10 cellular contexts compared by ENCODE assay signal in the genomic region with DNA sequence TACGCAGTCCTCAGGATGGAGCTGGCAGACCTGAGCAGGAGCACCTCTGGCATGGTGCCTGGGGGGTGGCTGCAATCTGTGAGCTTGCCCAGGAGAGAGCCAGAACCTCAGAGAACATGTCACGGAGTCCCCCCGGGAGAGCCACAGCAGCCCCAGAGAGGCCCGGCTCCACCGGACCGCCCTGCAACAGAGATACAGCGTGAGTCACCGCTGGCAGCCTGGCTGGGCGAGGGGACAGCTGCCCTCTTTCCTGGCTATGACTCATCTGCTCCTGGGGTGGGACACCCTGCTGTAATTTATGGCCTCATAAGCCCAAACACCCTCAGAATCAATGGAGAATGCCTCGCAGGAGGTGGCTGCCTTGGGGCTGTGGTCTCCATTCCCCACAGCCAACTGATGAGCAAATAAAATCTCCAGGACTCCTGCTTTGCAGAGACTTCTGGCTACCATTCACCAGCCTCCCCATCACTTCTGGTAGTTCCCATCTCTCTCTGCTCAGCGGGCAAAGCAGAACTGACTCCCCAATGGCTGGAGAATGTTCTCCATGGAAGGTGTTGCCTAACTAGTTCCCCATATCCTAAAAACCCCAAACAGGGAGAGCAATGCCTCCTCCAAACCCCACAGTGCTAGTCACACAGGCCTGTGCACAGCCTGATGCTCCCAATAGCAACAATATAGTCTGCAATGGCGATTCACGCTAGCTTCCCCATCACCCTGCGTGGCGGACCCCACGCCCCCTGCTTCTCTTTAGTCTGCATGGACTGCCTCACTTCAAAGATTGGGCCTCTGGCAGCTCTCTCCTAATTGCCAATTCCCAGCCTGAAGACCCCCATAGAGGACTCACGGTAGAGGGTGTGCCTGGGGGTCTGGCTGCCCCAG. TPM values are rescaled to one million over a fixed set of nuclear protein-coding genes. Genes with fewer than 3 reads are reported as not detected.
DNase-seq lines count a peak whose midpoint lies in the region; ATAC-seq, FAIRE-seq and TF ChIP-seq lines count a peak whose summit lies in the region.
"Had no signal": no experiment of that assay in that cellular context is flagged by ENCODE, and none has a peak within 500 bp of the region (broad histone marks: within the 10 kb centered on the region; RNA-seq: fewer than 3 reads in every experiment).

No MANE protein-coding gene starts in this region.

- H3K9me3 Mint-ChIP-seq in glutamatergic neuron (ENCODE audit: unreplicated experiment): no peaks in the 10 kb centered on the region
- no peaks in the 10 kb centered on the region for H3K9me3 Mint-ChIP-seq in stimulated activated naive CD8-positive, alpha-beta T cell treated with anti-CD3 and anti-CD28 coated beads, Interleukin-15, amount 100 ng/mL, for 72 hours
- no peaks in the 10 kb centered on the region for H3K9me3 Mint-ChIP-seq in stimulated activated effector memory CD8-positive, alpha-beta T cell treated with anti-CD3 and anti-CD28 coated beads, Interleukin-12 subunit alpha, Interleukin-12 subunit beta, amount 100 ng/mL, for 72 hours
- H3K9me3 Mint-ChIP-seq: immature natural killer cell had no signal

- no peak overlapping the region for H3K4me3 Mint-ChIP-seq in glutamatergic neuron (ENCODE audit: unreplicated experiment)
- H3K4me3 Mint-ChIP-seq in stimulated activated naive CD8-positive, alpha-beta T cell treated with anti-CD3 and anti-CD28 coated beads, Interleukin-15, amount 100 ng/mL, for 72 hours: no peak overlapping the region
- no peak overlapping the region for H3K4me3 Mint-ChIP-seq in stimulated activated effector memory CD8-positive, alpha-beta T cell treated with anti-CD3 and anti-CD28 coated beads, Interleukin-12 subunit alpha, Interleukin-12 subunit beta, amount 100 ng/mL, for 72 hours
- H3K4me3 Mint-ChIP-seq: immature natural killer cell had no signal

- TF ChIP-seq RAD21 in HCT116 (IDR thresholded peaks at IDR 0.05; ENCODE audit: low read depth) (no peak), SK-N-SH (IDR thresholded peaks at IDR 0.05; ENCODE audit: low read length) (no peak)

- no peaks in the 10 kb centered on the region for H4K20me1 ChIP-seq in HCT116 (ENCODE audit: insufficient read depth)
- H4K20me1 ChIP-seq in SK-N-SH (ENCODE audit: insufficient read depth): no peaks in the 10 kb centered on the region

- WGBS in SK-N-SH (ENCODE audit: low lambda C conversion rate): 49% methylated on average over 13 of the region's 17 CpGs

- H2AFZ ChIP-seq in HCT116 (ENCODE audit: low read depth, low read length, poor library complexity, severe bottlenecking) (no peak overlapping the region), SK-N-SH (ENCODE audit: low read depth) (no peak overlapping the region)

- TF ChIP-seq POLR2A in HCT116 (IDR thresholded peaks at IDR 0.05; ENCODE audit: borderline replicate concordance, extremely low read depth, insufficient read depth, insufficient read length) (no peak), GM12892 (IDR thresholded peaks at IDR 0.05; ENCODE audit: low read depth, low read length) (no peak)

- H3K79me2 ChIP-seq in HCT116 (ENCODE audit: insufficient read depth, low read length): no peaks in the 10 kb centered on the region
- H3K79me2 ChIP-seq in SK-N-SH (ENCODE audit: insufficient read depth): no peaks in the 10 kb centered on the region

- H3F3A ChIP-seq in SK-N-SH (replicated peaks; ENCODE audit: insufficient read depth): no peaks in the 10 kb centered on the region

- RAD21 ChIA-PET in HCT116 (lab: Charles Lee; ENCODE audit: low non-redundant PET in 1 of 2, low total read pairs in 2 of 2, uncharacterized antibody in 2 of 2, unreplicated experiment in 2 of 2): no interaction called here

- peaks cover 13% of the 10 kb centered on the region for H3K4me1 Mint-ChIP-seq in glutamatergic neuron (ENCODE audit: low read depth, unreplicated experiment)
- H3K4me1 Mint-ChIP-seq in stimulated activated naive CD8-positive, alpha-beta T cell treated with anti-CD3 and anti-CD28 coated beads, Interleukin-15, amount 100 ng/mL, for 72 hours: no peaks in the 10 kb centered on the region
- H3K4me1 Mint-ChIP-seq in stimulated activated effector memory CD8-positive, alpha-beta T cell treated with anti-CD3 and anti-CD28 coated beads, Interleukin-12 subunit alpha, Interleukin-12 subunit beta, amount 100 ng/mL, for 72 hours: no peaks in the 10 kb centered on the region
- H3K4me1 Mint-ChIP-seq: immature natural killer cell had no signal

- no TSS peak for BruUV-seq in HCT116 (replicated peaks; lab: Mats Ljungman, UMichigan)

- ATAC-seq in HCT116: peak; percentile 88
- ATAC-seq in stimulated activated naive CD8-positive, alpha-beta T cell treated with anti-CD3 and anti-CD28 coated beads, Interleukin-15, amount 100 ng/mL, for 72 hours: no peak
- ATAC-seq in stimulated activated effector memory CD8-positive, alpha-beta T cell treated with anti-CD3 and anti-CD28 coated beads, Interleukin-12 subunit alpha, Interleukin-12 subunit beta, amount 100 ng/mL, for 72 hours: no peak

- H3K4me3 ChIP-seq in HCT116 (replicated peaks in 1 of 2; ENCODE audit: low read depth in 1 of 2, low read length in 2 of 2) (peak overlapping the region; percentile 17 to 28; a peak in 3 of 4 replicates), SK-N-SH (ENCODE audit: low read depth in 2 of 2, low read length in 1 of 2) (no peak overlapping the region; a peak in 1 of 4 replicates), skeletal muscle cell (ENCODE audit: low read depth, low read length) (no peak overlapping the region)
- H3K4me3 ChIP-seq: vagina had no signal

- FAIRE-seq in GM12892 (lab: Jason Lieb, UNC): no peak

- peaks cover 45 to 80% of the 10 kb centered on the region in 2 experiments for H3K4me1 ChIP-seq in HCT116 (ENCODE audit: control insufficient read depth in 1 of 2, insufficient read depth in 2 of 2, low read length in 2 of 2)
- peaks cover 20 to 32% of the 10 kb centered on the region in 2 experiments; a peak in 3 of 4 replicates for H3K4me1 ChIP-seq in SK-N-SH (ENCODE audit: control insufficient read depth in 1 of 2, insufficient read depth in 2 of 2, low read depth in 1 of 2, low read length in 1 of 2)

- CTCF ChIA-PET in HCT116 (lab: Charles Lee): interaction anchor here (2.6 kb wide), 1 partner anchor 17 kb away, joined by 12 read pairs; no protein-coding TSS in a partner anchor
- CTCF ChIA-PET in SK-N-SH (lab: Yijun Ruan, JAX): interaction anchor here (0.5 to 4.3 kb wide), 5 partner anchors 11 to 254 kb away, joined by 3 to 22 read pairs (median 7); no protein-coding TSS in a partner anchor

- H3K27ac ChIP-seq in HCT116 (ENCODE audit: low read depth, low read length) (peak overlapping the region; percentile 4; the same call in 1 of the 2 replicates), SK-N-SH (ENCODE audit: low read depth in 2 of 2, low read length in 1 of 2) (peak overlapping the region in 1 of 2 experiments; percentile 11; a peak in 1 of 4 replicates)
- H3K27ac ChIP-seq: vagina had no signal

- no peak for TF ChIP-seq CTCF in HCT116 (IDR thresholded peaks at IDR 0.05 in 2 of 3, conservative IDR thresholded peaks at IDR 0.05 in 1 of 3; ENCODE audit: borderline replicate concordance in 1 of 3, insufficient read depth in 1 of 3, low read depth in 2 of 3, low read length in 2 of 3)
- TF ChIP-seq CTCF in SK-N-SH (IDR thresholded peaks at IDR 0.05): no peak
- TF ChIP-seq CTCF in glutamatergic neuron (IDR thresholded peaks at IDR 0.05; ENCODE audit: partially characterized antibody, unreplicated experiment): no peak

- H3K27me3 ChIP-seq in HCT116 (ENCODE audit: insufficient read depth, low read length): no peaks in the 10 kb centered on the region
- no peaks in the 10 kb centered on the region for H3K27me3 ChIP-seq in SK-N-SH (ENCODE audit: insufficient read depth)
- H3K27me3 ChIP-seq: vagina had no signal

- POLR2A ChIA-PET in HCT116 (lab: Charles Lee): no interaction called here
- POLR2A ChIA-PET in SK-N-SH (lab: Yijun Ruan, JAX): no interaction called here

- DNase-seq in HCT116 (ENCODE audit: low read depth, low spot score): peak; percentile 41
- DNase-seq in SK-N-SH: peak; percentile 58
- DNase-seq in glutamatergic neuron: no peak
- peak; percentile 40 for DNase-seq in skeletal muscle cell (ENCODE audit: low read depth)
- no peak for DNase-seq in GDM1 (lab: John Stamatoyannopoulos, UW)
- DNase-seq in stimulated activated naive CD8-positive, alpha-beta T cell treated with anti-CD3 and anti-CD28 coated beads, Interleukin-15, amount 100 ng/mL, for 72 hours: no peak
- no peak for DNase-seq in stimulated activated effector memory CD8-positive, alpha-beta T cell treated with anti-CD3 and anti-CD28 coated beads, Interleukin-12 subunit alpha, Interleukin-12 subunit beta, amount 100 ng/mL, for 72 hours (ENCODE audit: low spot score in 2 of 2)
- DNase-seq in GM12892 (ENCODE audit: insufficient read length): no peak
- DNase-seq: immature natural killer cell had no signal

- TF ChIP-seq EP300 in SK-N-SH (IDR thresholded peaks at IDR 0.05; ENCODE audit: borderline replicate concordance in 1 of 2, low read depth in 1 of 2, low read length in 1 of 2): peak in 1 of 2 experiments; percentile 79; a peak in 2 of 4 replicates

- H3K36me3 Mint-ChIP-seq in glutamatergic neuron (ENCODE audit: unreplicated experiment): no peaks in the 10 kb centered on the region
- H3K36me3 Mint-ChIP-seq in stimulated activated effector memory CD8-positive, alpha-beta T cell treated with anti-CD3 and anti-CD28 coated beads, Interleukin-12 subunit alpha, Interleukin-12 subunit beta, amount 100 ng/mL, for 72 hours: no peaks in the 10 kb centered on the region
- H3K36me3 Mint-ChIP-seq: immature natural killer cell had no signal

- H3K9me2 ChIP-seq in HCT116 (ENCODE audit: insufficient read depth) (no peaks in the 10 kb centered on the region), SK-N-SH (no peaks in the 10 kb centered on the region)

- H3K36me3 ChIP-seq in HCT116 (ENCODE audit: control insufficient read depth in 1 of 2, insufficient read depth in 2 of 2, low read length in 2 of 2) (no peaks in the 10 kb centered on the region), SK-N-SH (replicated peaks in 1 of 2; ENCODE audit: control insufficient read depth in 1 of 2, insufficient read depth in 2 of 2, low read length in 1 of 2) (no peaks in the 10 kb centered on the region)
- H3K36me3 ChIP-seq: vagina had no signal

- no peak overlapping the region for H3K9ac ChIP-seq in HCT116 (ENCODE audit: low read length)
- no peak overlapping the region for H3K9ac ChIP-seq in SK-N-SH

- intact Hi-C loops in HCT116 (cut with micrococcal nuclease): no loop called here

- peaks cover 12% of the 10 kb centered on the region for H3K27me3 Mint-ChIP-seq in glutamatergic neuron (ENCODE audit: unreplicated experiment)
- H3K27me3 Mint-ChIP-seq in stimulated activated naive CD8-positive, alpha-beta T cell treated with anti-CD3 and anti-CD28 coated beads, Interleukin-15, amount 100 ng/mL, for 72 hours: peaks cover 15% of the 10 kb centered on the region

- H3K27ac Mint-ChIP-seq in glutamatergic neuron (ENCODE audit: unreplicated experiment): peak overlapping the region; percentile 59
- peak overlapping the region in 1 of 2 donors; percentile 33 for H3K27ac Mint-ChIP-seq in stimulated activated naive CD8-positive, alpha-beta T cell treated with anti-CD3 and anti-CD28 coated beads, Interleukin-15, amount 100 ng/mL, for 72 hours
- no peak overlapping the region for H3K27ac Mint-ChIP-seq in stimulated activated effector memory CD8-positive, alpha-beta T cell treated with anti-CD3 and anti-CD28 coated beads, Interleukin-12 subunit alpha, Interleukin-12 subunit beta, amount 100 ng/mL, for 72 hours
- H3K27ac Mint-ChIP-seq: immature natural killer cell had no signal

- H3K9me3 ChIP-seq in HCT116 (ENCODE audit: control insufficient read depth in 1 of 2, insufficient read depth in 1 of 2, low read depth in 1 of 2, low read length in 2 of 2): no peaks in the 10 kb centered on the region
- H3K9me3 ChIP-seq in SK-N-SH: no peaks in the 10 kb centered on the region
- H3K9me3 ChIP-seq: vagina had no signal

- H3K4me2 ChIP-seq in HCT116 (ENCODE audit: low read length) (peak overlapping the region; percentile 75), SK-N-SH (peak overlapping the region; percentile 58)

RNA-seq across cellular contexts. Expression of gene ACSBG1, which starts 21.6 kb away (rescaled TPM):
- total RNA-seq in HCT116 (2021; ENCODE audit: unreplicated experiment): 0.71 TPM
- polyA plus RNA-seq in HCT116 (2012): 0.37 and 0.70 TPM in 2 replicates
- polyA plus RNA-seq in SK-N-SH (2012; rRNA removed): under 0.01 and 0.02 TPM in 2 replicates
- polyA plus RNA-seq in SK-N-SH (2012; cell fraction: cytosol; rRNA removed): 0.01 and 0.04 TPM in 2 replicates
- polyA plus RNA-seq in SK-N-SH (2012; cell fraction: nucleus; rRNA removed): 0.01 TPM in 1 of 2 replicates, not detected in the other
- total RNA-seq in glutamatergic neuron (ENCODE audit: unreplicated experiment): not detected
- polyA plus RNA-seq in GM12892 (2012; ENCODE audit: missing spikeins): 0.32 TPM

RNA-seq across cellular contexts. Expression of gene DNAJA4, which starts 51.6 kb away (rescaled TPM):
- total RNA-seq in HCT116 (2021; ENCODE audit: unreplicated experiment) (66.6 TPM), glutamatergic neuron (ENCODE audit: unreplicated experiment) (2.4 TPM)
- polyA plus RNA-seq in HCT116 (2012): 34.6 and 39.8 TPM in 2 replicates
- 0.02 and 0.03 TPM in 2 replicates for polyA plus RNA-seq in SK-N-SH (2012; rRNA removed)
- polyA plus RNA-seq in SK-N-SH (2012; cell fraction: cytosol; rRNA removed): 0.03 and 0.07 TPM in 2 replicates
- 0.14 and 0.15 TPM in 2 replicates for polyA plus RNA-seq in SK-N-SH (2012; cell fraction: nucleus; rRNA removed)
- 5.5 TPM for polyA plus RNA-seq in GM12892 (2012; ENCODE audit: missing spikeins)

Comparison
In these comparisons a context has a peak if more than half of its experiments do, and no peak if none do; other contexts are left out.
1. DNase-seq: peak in HCT116 (single experiment), SK-N-SH (single experiment) and skeletal muscle cell (single experiment); none in glutamatergic neuron (single experiment), GDM1 (single experiment), stimulated activated naive CD8-positive, alpha-beta T cell treated with anti-CD3 and anti-CD28 coated beads, Interleukin-15, amount 100 ng/mL, for 72 hours (0 of 2), stimulated activated effector memory CD8-positive, alpha-beta T cell treated with anti-CD3 and anti-CD28 coated beads, Interleukin-12 subunit alpha, Interleukin-12 subunit beta, amount 100 ng/mL, for 72 hours (0 of 2) and GM12892 (single experiment).
2. H3K4me3 ChIP-seq: peak in HCT116 (2 of 2); none in SK-N-SH (0 of 2) and skeletal muscle cell (single experiment).
3. RNA of gene DNAJA4, which starts 51.6 kb away (total RNA-seq): 66.6 TPM in HCT116 (single experiment); 2.4 TPM in glutamatergic neuron (single experiment); every median in the first group is over 10 times any median in the second.
4. Of the 11 proteins assayed by ChIP-seq in both SK-N-SH and HCT116: peak only in SK-N-SH: ZBTB33; only in HCT116: POLR2AphosphoS5; in both: JUND; in neither: 8.